In the genomic region with DNA sequence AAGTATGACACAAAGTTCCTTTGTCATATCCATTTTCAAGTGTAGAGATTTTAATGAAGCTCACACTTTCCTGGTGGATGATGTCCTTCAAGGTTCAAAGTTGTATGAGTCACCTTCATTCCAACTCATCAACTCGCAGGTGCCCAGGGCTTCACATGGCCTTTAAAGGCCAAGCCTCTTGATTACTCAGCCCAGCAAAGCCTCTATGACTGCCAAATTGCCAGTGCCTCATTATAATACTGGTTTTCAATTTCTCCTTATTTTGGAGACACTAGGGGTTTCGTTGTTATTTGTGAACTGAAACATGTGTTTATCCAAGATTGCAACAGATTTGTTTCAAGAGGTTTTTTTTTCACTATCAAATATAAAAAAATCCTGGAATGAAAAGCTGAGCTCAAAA, we compare ENCODE assay signal across 11 cellular contexts. TPM values are rescaled to one million over a fixed set of nuclear protein-coding genes. Genes with fewer than 3 reads are reported as not detected.
DNase-seq lines count a peak whose midpoint lies in the region; ATAC-seq and TF ChIP-seq lines count a peak whose summit lies in the region.
"Had no signal": no experiment of that assay in that cellular context is flagged by ENCODE, and none has a peak within 500 bp of the region (broad histone marks: within the 10 kb centered on the region; RNA-seq: fewer than 3 reads in every experiment).

No MANE protein-coding gene starts in this region.

- H3K36me3 Mint-ChIP-seq in H9 (ENCODE audit: insufficient read depth in 1 of 3, low read depth in 3 of 3) = peaks cover 0 to 14% (median 2%) of the 10 kb centered on the region in 3 experiments; a peak in 2 of 7 replicates
- H3K36me3 Mint-ChIP-seq in activated T-helper 1 cell treated with anti-CD3 and anti-CD28 coated beads, Interleukin-12 subunit alpha, Interleukin-12 subunit beta, Interleukin-2, Interleukin-4 antibody, amounts not matched to agents 30 ng/mL and 10 ng/mL and 1 ng/mL, durations not matched to agents 14 hours and 24 hours and 36 hours (ENCODE audit: low read depth) = no peaks in the 10 kb centered on the region

- H4K8ac ChIP-seq in H9 (replicated peaks; ENCODE audit: insufficient read length, low read depth, low read length) = no peak overlapping the region

- no peaks in the 10 kb centered on the region for H3K36me3 ChIP-seq in left lung
- H3K36me3 ChIP-seq: ovary, thoracic aorta had no signal

- no peak overlapping the region for H3K4me3 Mint-ChIP-seq in H9
- no peak overlapping the region for H3K4me3 Mint-ChIP-seq in activated T-helper 1 cell treated with anti-CD3 and anti-CD28 coated beads, Interleukin-12 subunit alpha, Interleukin-12 subunit beta, Interleukin-2, Interleukin-4 antibody, amounts not matched to agents 30 ng/mL and 10 ng/mL and 1 ng/mL, durations not matched to agents 14 hours and 24 hours and 36 hours

- no peak overlapping the region for H3K18ac ChIP-seq in H9 (ENCODE audit: insufficient read length, low read depth, low read length)

- no CpG with 5 or more reads among the region's 2 CpGs for WGBS in H9 (ENCODE audit: extremely low coverage, insufficient read length, low lambda C conversion rate)

- H3K27me3 ChIP-seq in left lung (no peaks in the 10 kb centered on the region), H9 (ENCODE audit: insufficient read depth, low read length) (no peaks in the 10 kb centered on the region)
- H3K27me3 ChIP-seq: ovary had no signal

- H2BK12ac ChIP-seq in H9 (ENCODE audit: insufficient read length, low read depth, low read length) = no peak overlapping the region

- H2BK15ac ChIP-seq in H9 (ENCODE audit: low read depth, low read length) = no peak overlapping the region

- H2AK5ac ChIP-seq in H9 (ENCODE audit: insufficient read length, low read length) = no peak overlapping the region

- no peak overlapping the region for H4K5ac ChIP-seq in H9 (ENCODE audit: insufficient read length, low read depth, low read length)

- H3K4me1 ChIP-seq in left lung (no peaks in the 10 kb centered on the region), H9 (ENCODE audit: insufficient read depth, low read length) (no peaks in the 10 kb centered on the region)

- H3K9ac ChIP-seq in H9 (ENCODE audit: extremely low read depth, insufficient read length, low read length) = no peak overlapping the region

- no peak overlapping the region for H3K23ac ChIP-seq in H9 (ENCODE audit: insufficient read length, low read depth, low read length)

- H3K9me3 Mint-ChIP-seq in H9 = peaks cover 2 to 9% of the 10 kb centered on the region in 2 experiments; a peak in 4 of 5 replicates
- peaks cover 9% of the 10 kb centered on the region for H3K9me3 Mint-ChIP-seq in activated T-helper 1 cell treated with anti-CD3 and anti-CD28 coated beads, Interleukin-12 subunit alpha, Interleukin-12 subunit beta, Interleukin-2, Interleukin-4 antibody, amounts not matched to agents 30 ng/mL and 10 ng/mL and 1 ng/mL, durations not matched to agents 14 hours and 24 hours and 36 hours

- no peaks in the 10 kb centered on the region for H3K27me3 Mint-ChIP-seq in H9 (ENCODE audit: low read depth)
- peaks cover 15% of the 10 kb centered on the region for H3K27me3 Mint-ChIP-seq in activated T-helper 1 cell treated with anti-CD3 and anti-CD28 coated beads, Interleukin-12 subunit alpha, Interleukin-12 subunit beta, Interleukin-2, Interleukin-4 antibody, amounts not matched to agents 30 ng/mL and 10 ng/mL and 1 ng/mL, durations not matched to agents 14 hours and 24 hours and 36 hours (ENCODE audit: insufficient read depth)

- ATAC-seq in left lung = peak; percentile 81
- ATAC-seq in GM19328 (IDR thresholded peaks at IDR 0.05; ENCODE audit: unreplicated experiment) = no peak
- ATAC-seq: left ventricle myocardium superior had no signal

- no peaks in the 10 kb centered on the region for H4K20me1 ChIP-seq in H9 (ENCODE audit: control insufficient read depth, insufficient read depth, insufficient read length)

- H2BK20ac ChIP-seq in H9 (ENCODE audit: low read depth, low read length, poor library complexity, severe bottlenecking) = no peak overlapping the region

- H4K91ac ChIP-seq in H9 (ENCODE audit: insufficient read length, low read depth, low read length) = no peak overlapping the region

- H3K27ac Mint-ChIP-seq in H9 = no peak overlapping the region
- H3K27ac Mint-ChIP-seq in activated T-helper 1 cell treated with anti-CD3 and anti-CD28 coated beads, Interleukin-12 subunit alpha, Interleukin-12 subunit beta, Interleukin-2, Interleukin-4 antibody, amounts not matched to agents 30 ng/mL and 10 ng/mL and 1 ng/mL, durations not matched to agents 14 hours and 24 hours and 36 hours = no peak overlapping the region

- intact Hi-C loops in left lung (cut with DNase I) = no loop called here
- intact Hi-C loops in activated T-helper 1 cell treated with anti-CD3 and anti-CD28 coated beads, Interleukin-12 subunit alpha, Interleukin-12 subunit beta, Interleukin-2, Interleukin-4 antibody, amounts not matched to agents 30 ng/mL and 10 ng/mL and 1 ng/mL, durations not matched to agents 14 hours and 24 hours and 36 hours (cut with micrococcal nuclease) = no loop called here

- H3K9me3 ChIP-seq in left lung = no peaks in the 10 kb centered on the region
- no peaks in the 10 kb centered on the region for H3K9me3 ChIP-seq in H9 (ENCODE audit: control insufficient read depth, low read depth, low read length)
- H3K9me3 ChIP-seq: ovary, thoracic aorta had no signal

- H2AFZ ChIP-seq in H9 (ENCODE audit: low read length) = no peak overlapping the region

- H3K4ac ChIP-seq in H9 (ENCODE audit: low read depth, low read length) = no peak overlapping the region

- no peak overlapping the region for H3K4me3 ChIP-seq in cardiac fibroblast (replicated peaks in 1 of 2; ENCODE audit: low read depth in 2 of 2, low read length in 2 of 2)
- no peak overlapping the region for H3K4me3 ChIP-seq in left lung
- H3K4me3 ChIP-seq: ovary, thoracic aorta had no signal

- no peak overlapping the region for H3T11ph ChIP-seq in H9 (ENCODE audit: low read length)

- H3K79me2 ChIP-seq in H9 (ENCODE audit: insufficient read depth, low read length) = no peaks in the 10 kb centered on the region

- no peak for TF ChIP-seq CTCF in cardiac fibroblast (IDR thresholded peaks at IDR 0.05; ENCODE audit: low read depth, low read length)
- no peak for TF ChIP-seq CTCF in left lung (IDR thresholded peaks at IDR 0.05)
- TF ChIP-seq CTCF in H9 (conservative IDR thresholded peaks at IDR 0.05) = no peak

- no peak overlapping the region for H3K4me2 ChIP-seq in H9 (ENCODE audit: insufficient read depth, insufficient read length, low read length)

- H3K56ac ChIP-seq in H9 (ENCODE audit: insufficient read length, low read depth, low read length) = no peak overlapping the region

- H3K27ac ChIP-seq in left lung = no peak overlapping the region
- no peak overlapping the region for H3K27ac ChIP-seq in H9 (ENCODE audit: insufficient read length, low read depth, low read length)
- H3K27ac ChIP-seq: ovary, thoracic aorta had no signal

- H2BK120ac ChIP-seq in H9 (ENCODE audit: low read depth, low read length, poor library complexity, severe bottlenecking) = no peak overlapping the region

- no peaks in the 10 kb centered on the region for H3K23me2 ChIP-seq in H9 (ENCODE audit: insufficient read length, low read depth, low read length, poor library complexity, severe bottlenecking)

- no peak overlapping the region for H2BK5ac ChIP-seq in H9 (ENCODE audit: insufficient read length, low read length)

- no peaks in the 10 kb centered on the region for H3K79me1 ChIP-seq in H9 (ENCODE audit: insufficient read depth, low read depth, low read length, poor library complexity, severe bottlenecking)

- H3K4me1 Mint-ChIP-seq in H9 = peaks cover 0 to 11% of the 10 kb centered on the region in 2 experiments; a peak in 3 of 4 replicates
- H3K4me1 Mint-ChIP-seq in activated T-helper 1 cell treated with anti-CD3 and anti-CD28 coated beads, Interleukin-12 subunit alpha, Interleukin-12 subunit beta, Interleukin-2, Interleukin-4 antibody, amounts not matched to agents 30 ng/mL and 10 ng/mL and 1 ng/mL, durations not matched to agents 14 hours and 24 hours and 36 hours (ENCODE audit: low read depth) = no peaks in the 10 kb centered on the region

- DNase-seq in Daoy (ENCODE audit: low read depth) (peak; percentile 35), LHCN-M2 (ENCODE audit: low read depth) (peak; percentile 84), cardiac fibroblast (ENCODE audit: low read depth in 2 of 2) (peak; percentile 1 to 64), left lung (no peak), H9 (no peak)
- no peak for DNase-seq in stimulated activated CD4-positive, alpha-beta T cell treated with anti-CD3 and anti-CD28 coated beads, Interleukin-4, amount 100 ng/mL, for 24 hours
- no peak for DNase-seq in activated T-helper 1 cell treated with anti-CD3 and anti-CD28 coated beads, Interleukin-12 subunit alpha, Interleukin-12 subunit beta, Interleukin-2, Interleukin-4 antibody, amounts not matched to agents 30 ng/mL and 10 ng/mL and 1 ng/mL, durations not matched to agents 14 hours and 24 hours and 36 hours (ENCODE audit: low spot score)
- DNase-seq: left ventricle myocardium superior, ovary had no signal

- H3K14ac ChIP-seq in H9 (ENCODE audit: insufficient read depth, low read length) = no peak overlapping the region

RNA-seq across cellular contexts. Expression of a gene that starts 45.9 kb away (rescaled TPM):
- 10.1 and 11.1 TPM in 2 replicates for total RNA-seq in Daoy (2014; rRNA removed; shearing (Covaris generic))
- total RNA-seq in LHCN-M2 (2014; rRNA removed) (34.4 and 36.1 TPM in 2 replicates), left lung (10 to 100 TPM; 47.4 to 57.4 TPM), H9 (2021) (15.5 and 16.8 TPM in 2 replicates)
- 15.8 TPM for polyA plus RNA-seq in LHCN-M2 (2012)
- total RNA-seq in activated T-helper 1 cell treated with anti-CD3 and anti-CD28 coated beads, Interleukin-12 subunit alpha, Interleukin-12 subunit beta, Interleukin-2, Interleukin-4 antibody, amounts not matched to agents 30 ng/mL and 10 ng/mL and 1 ng/mL, durations not matched to agents 14 hours and 24 hours and 36 hours = 10.0 and 11.3 TPM in 2 replicates

Comparison
In these comparisons a context has a peak if more than half of its experiments do, and no peak if none do; other contexts are left out.
1. DNase-seq: peak in Daoy (single experiment), LHCN-M2 (single experiment) and cardiac fibroblast (2 of 2); none in left lung (0 of 2), stimulated activated CD4-positive, alpha-beta T cell treated with anti-CD3 and anti-CD28 coated beads, Interleukin-4, amount 100 ng/mL, for 24 hours (single experiment), H9 (single experiment) and activated T-helper 1 cell treated with anti-CD3 and anti-CD28 coated beads, Interleukin-12 subunit alpha, Interleukin-12 subunit beta, Interleukin-2, Interleukin-4 antibody, amounts not matched to agents 30 ng/mL and 10 ng/mL and 1 ng/mL, durations not matched to agents 14 hours and 24 hours and 36 hours (single experiment).